Comparison of ENCODE assay signal across 10 cellular contexts in genomic region chr15:70281811-70282307, GRCh38.
DNase-seq lines count a peak whose midpoint lies in the region; ATAC-seq, FAIRE-seq and TF ChIP-seq lines count a peak whose summit lies in the region.
"Had no signal": no experiment of that assay in that cellular context is flagged by ENCODE, and none has a peak within 500 bp of the region (broad histone marks: within the 10 kb centered on the region; RNA-seq: fewer than 3 reads in every experiment).

No MANE protein-coding gene starts in this region.

- H3K79me2 ChIP-seq in astrocyte (ENCODE audit: insufficient read depth, low read length): no peaks in the 10 kb centered on the region

- H3K27ac ChIP-seq in astrocyte (ENCODE audit: low read depth, low read length): peak overlapping the region; percentile 9

- peaks cover 8% of the 10 kb centered on the region for H3K27me3 ChIP-seq in astrocyte (ENCODE audit: insufficient read depth, low read length)

- no peak overlapping the region for H3K27ac Mint-ChIP-seq in astrocyte (ENCODE audit: unreplicated experiment)

- peaks cover 3% of the 10 kb centered on the region for H3K9me3 Mint-ChIP-seq in astrocyte (ENCODE audit: unreplicated experiment)

- H4K20me1 ChIP-seq in astrocyte (ENCODE audit: insufficient read depth, low read length): no peaks in the 10 kb centered on the region

- peak; percentile 63 for ATAC-seq in HG03432 (IDR thresholded peaks at IDR 0.05; ENCODE audit: unreplicated experiment)
- peak; percentile 59 for ATAC-seq in mucosa of descending colon
- no peak for ATAC-seq in HG03520 (IDR thresholded peaks at IDR 0.05; ENCODE audit: unreplicated experiment)

- H3K4me3 ChIP-seq in astrocyte (ENCODE audit: insufficient read depth, low read depth, low read length) (no peak overlapping the region), mucosa of descending colon (no peak overlapping the region)

- H3K9me3 ChIP-seq in astrocyte (ENCODE audit: insufficient read depth, low read depth, low read length) (no peaks in the 10 kb centered on the region), mucosa of descending colon (no peaks in the 10 kb centered on the region)

- peaks cover 9% of the 10 kb centered on the region for H3K4me1 ChIP-seq in astrocyte (ENCODE audit: insufficient read depth, low read length)
- no peaks in the 10 kb centered on the region for H3K4me1 ChIP-seq in mucosa of descending colon (ENCODE audit: low read depth)

- H3K4me3 Mint-ChIP-seq in astrocyte (ENCODE audit: unreplicated experiment): no peak overlapping the region

- peaks cover 8% of the 10 kb centered on the region for H3K4me1 Mint-ChIP-seq in astrocyte (ENCODE audit: low read depth, unreplicated experiment)

- peaks cover 6% of the 10 kb centered on the region for H3K36me3 Mint-ChIP-seq in astrocyte (ENCODE audit: low read depth, unreplicated experiment)

- intact Hi-C loops in mucosa of descending colon (cut with DNase I, micrococcal nuclease): no loop called here

- no peak overlapping the region for H2AFZ ChIP-seq in astrocyte (ENCODE audit: low read depth, low read length)

- TF ChIP-seq CTCF in astrocyte (IDR thresholded peaks at IDR 0.05; ENCODE audit: insufficient read depth, low read depth, low read length) (no peak), mucosa of descending colon (IDR thresholded peaks at IDR 0.05) (no peak), GM10266 (IDR thresholded peaks at IDR 0.05; ENCODE audit: control insufficient read depth, insufficient read depth, low read depth, missing control alignments) (no peak)

- no peaks in the 10 kb centered on the region for H3K36me3 ChIP-seq in astrocyte (ENCODE audit: insufficient read depth, low read length)
- H3K36me3 ChIP-seq in mucosa of descending colon (ENCODE audit: low read depth): no peaks in the 10 kb centered on the region

- H3K27me3 Mint-ChIP-seq in astrocyte (ENCODE audit: low read depth, unreplicated experiment): peaks cover 38% of the 10 kb centered on the region

- no peak overlapping the region for H3K9ac ChIP-seq in astrocyte (ENCODE audit: low read length)

- FAIRE-seq in astrocyte (lab: Jason Lieb, UNC): no peak

- DNase-seq in NCI-H2171 treated with DMSO at 0.1 percent for 48 hours (lab: John Stamatoyannopoulos, UW): peak; percentile 26
- DNase-seq in NCI-H2171 (lab: John Stamatoyannopoulos, UW): no peak
- peak; percentile 65 for DNase-seq in astrocyte (ENCODE audit: low read depth)
- no peak for DNase-seq in mucosa of descending colon
- no peak for DNase-seq in GM10266 (ENCODE audit: extremely low spot score)
- DNase-seq in NCI-H2081 treated with DMSO at 0.1 percent for 48 hours (lab: John Stamatoyannopoulos, UW): no peak
- DNase-seq: activated gamma-delta T cell treated with Interleukin-2 at 50 U/mL for 16 hours; stimulated activated CD4-positive, alpha-beta T cell treated with anti-CD3 and anti-CD28 coated beads, Interleukin-12 subunit alpha, Interleukin-12 subunit beta, amount 100 ng/mL, for 4 hours had no signal

- peak overlapping the region; percentile 5 for H3K4me2 ChIP-seq in astrocyte (ENCODE audit: low read length)

Comparison
In these comparisons a context has a peak if more than half of its experiments do, and no peak if none do; other contexts are left out.
1. DNase-seq: peak in NCI-H2171 treated with DMSO at 0.1 percent for 48 hours (single experiment) and astrocyte (single experiment); none in NCI-H2171 (single experiment), mucosa of descending colon (0 of 3), GM10266 (single experiment) and NCI-H2081 treated with DMSO at 0.1 percent for 48 hours (single experiment).